Comparison of ENCODE assay signal across 8 cellular contexts in the genomic region with DNA sequence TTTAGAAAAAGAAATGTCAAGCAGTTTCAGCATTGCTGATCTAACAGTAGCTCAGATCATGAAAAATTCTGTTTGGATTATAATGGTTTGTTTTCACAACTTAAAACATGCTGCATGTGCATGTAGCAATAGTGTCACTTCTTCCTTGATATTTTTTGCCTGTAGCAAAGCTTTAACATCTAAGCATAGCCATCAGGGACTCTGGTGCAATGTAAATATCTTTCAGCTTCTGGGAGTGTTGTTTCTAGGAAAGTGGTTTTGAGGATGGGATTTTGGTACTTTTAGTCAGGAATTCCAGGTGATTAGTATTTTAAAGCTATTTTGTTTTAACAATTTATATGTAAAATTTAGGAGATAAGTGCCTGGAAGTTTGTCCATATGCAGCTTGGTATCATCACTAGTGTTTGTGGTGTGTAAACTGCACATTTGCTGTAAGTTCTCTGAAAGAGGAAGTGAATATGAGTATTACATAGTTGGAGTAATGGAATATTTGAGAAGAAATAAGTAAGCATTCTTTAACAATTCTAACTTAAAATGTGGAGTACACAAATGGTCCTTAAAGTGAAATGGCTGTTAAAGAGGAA. TPM values are rescaled to one million over a fixed set of nuclear protein-coding genes. Genes with fewer than 3 reads are reported as not detected.
DNase-seq lines count a peak whose midpoint lies in the region; ATAC-seq, FAIRE-seq and TF ChIP-seq lines count a peak whose summit lies in the region.

No MANE protein-coding gene starts in this region.

- peak overlapping the region; percentile 85 for H3K27ac ChIP-seq in OCI-LY7 (ENCODE audit: low read depth, low read length, poor library complexity, severe bottlenecking)
- H3K27ac ChIP-seq in H1 (ENCODE audit: low read depth, low read length): no peak overlapping the region
- no peak overlapping the region for H3K27ac ChIP-seq in trophoblast cell (ENCODE audit: low read depth, low read length)

- no peak overlapping the region for H4K5ac ChIP-seq in H1 (ENCODE audit: insufficient read length, low read depth, low read length)

- ATAC-seq in sciatic nerve: no peak

- BruUV-seq in OCI-LY7 (replicated peaks; lab: Mats Ljungman, UMichigan): no TSS peak

- no peak overlapping the region for H3K14ac ChIP-seq in H1 (ENCODE audit: insufficient read length)
- no peak overlapping the region for H3K14ac ChIP-seq in trophoblast cell (ENCODE audit: low read length)

- peaks cover 5% of the 10 kb centered on the region; the same call in 1 of the 2 replicates for H3K23me2 ChIP-seq in H1 (ENCODE audit: low read depth, low read length)

- H3K9me3 ChIP-seq in OCI-LY7 (ENCODE audit: low read length): no peaks in the 10 kb centered on the region
- no peaks in the 10 kb centered on the region for H3K9me3 ChIP-seq in H1 (ENCODE audit: insufficient read depth in 2 of 2, low read depth in 1 of 2, low read length in 1 of 2)
- no peaks in the 10 kb centered on the region for H3K9me3 ChIP-seq in trophoblast cell (ENCODE audit: insufficient read depth, low read depth, low read length)

- H3K23ac ChIP-seq in H1 (ENCODE audit: insufficient read length) (no peak overlapping the region), trophoblast cell (ENCODE audit: low read length) (no peak overlapping the region)

- no peak overlapping the region for H3K56ac ChIP-seq in H1 (replicated peaks; ENCODE audit: insufficient read length, low read depth, low read length)

- H3K79me1 ChIP-seq in H1 (ENCODE audit: low read depth, low read length): peaks cover 12% of the 10 kb centered on the region
- H3K79me1 ChIP-seq in trophoblast cell (ENCODE audit: low read length): peaks cover 8% of the 10 kb centered on the region

- H4K12ac ChIP-seq in trophoblast cell (ENCODE audit: low read depth, low read length): no peak overlapping the region

- peak overlapping the region; percentile 99 for H3K4me3 ChIP-seq in GM12875 (ENCODE audit: low read depth, low read length)
- H3K4me3 ChIP-seq in OCI-LY7 (ENCODE audit: low read depth, low read length, poor library complexity, severe bottlenecking): peak overlapping the region; percentile 99
- H3K4me3 ChIP-seq in H1 (ENCODE audit: extremely low read depth in 1 of 4, insufficient read depth in 2 of 4, low read depth in 3 of 4, low read length in 4 of 4): peak overlapping the region; percentile 1 to 96 (median 92); a peak in 6 of 8 replicates
- no peak overlapping the region for H3K4me3 ChIP-seq in trophoblast cell (ENCODE audit: low read depth, low read length)

- H3K4me2 ChIP-seq in OCI-LY7 (ENCODE audit: low read length) (peak overlapping the region; percentile 94), H1 (ENCODE audit: insufficient read depth in 1 of 2, low read depth in 2 of 2, low read length in 2 of 2) (peak overlapping the region; percentile 90 to 93), trophoblast cell (ENCODE audit: low read length) (peak overlapping the region; percentile 74)

- H2BK5ac ChIP-seq in H1 (ENCODE audit: low read depth, low read length) (no peak overlapping the region), trophoblast cell (ENCODE audit: low read depth, low read length, poor library complexity) (no peak overlapping the region)

- in situ Hi-C loops in GM13976 (cut with MboI; ENCODE audit: low sequenced_read_pairs, unreplicated experiment): no loop called here

- H3K9ac ChIP-seq in H1 (replicated peaks in 1 of 4; ENCODE audit: extremely low read depth in 1 of 4, low read depth in 3 of 4, low read length in 3 of 4) (no peak overlapping the region), trophoblast cell (ENCODE audit: low read length) (no peak overlapping the region)

- intact Hi-C loops in OCI-LY7 (cut with micrococcal nuclease; ENCODE audit: unreplicated experiment): loop anchor here (5.0 kb wide), 1 partner anchor 224 kb away; no protein-coding TSS in a partner anchor
- intact Hi-C loops in sciatic nerve (cut with DNase I): no loop called here

- no peaks in the 10 kb centered on the region for H3K27me3 ChIP-seq in H1 (replicated peaks in 1 of 4; ENCODE audit: control insufficient read depth in 3 of 4, extremely low read depth in 1 of 4, insufficient read depth in 3 of 4, low read length in 3 of 4)
- H3K27me3 ChIP-seq in trophoblast cell (ENCODE audit: insufficient read depth, low read length): no peaks in the 10 kb centered on the region

- POLR2A ChIA-PET in OCI-LY7 (lab: Charles Lee): interaction anchor here (0.7 to 1.9 kb wide), 12 partner anchors 9 to 234 kb away, joined by 3 to 6 read pairs (median 4); no protein-coding TSS in a partner anchor
- POLR2A ChIA-PET in H1 (lab: Charles Lee; ENCODE audit: partially characterized antibody): interaction anchor here (0.8 to 1.2 kb wide), 4 partner anchors 9 to 39 kb away, joined by 3 to 4 read pairs (median 4); no protein-coding TSS in a partner anchor

- H2BK120ac ChIP-seq in H1 (replicated peaks; ENCODE audit: low read depth, low read length): no peak overlapping the region
- H2BK120ac ChIP-seq in trophoblast cell (ENCODE audit: insufficient read depth, low read length, poor library complexity): no peak overlapping the region

- H4K91ac ChIP-seq in H1 (replicated peaks; ENCODE audit: insufficient read length, low read length) (no peak overlapping the region), trophoblast cell (ENCODE audit: low read depth, low read length) (no peak overlapping the region)

- H3K9me2 ChIP-seq in OCI-LY7 (ENCODE audit: insufficient read depth, low read length): no peaks in the 10 kb centered on the region

- TF ChIP-seq CTCF in GM12875 (IDR thresholded peaks at IDR 0.05; ENCODE audit: borderline replicate concordance, insufficient read depth, low read depth, low read length): no peak
- TF ChIP-seq CTCF in OCI-LY7 (conservative IDR thresholded peaks at IDR 0.05; ENCODE audit: low read length): no peak
- no peak for TF ChIP-seq CTCF in H1 (IDR thresholded peaks at IDR 0.05; ENCODE audit: control extremely low read depth in 1 of 3, insufficient read depth in 1 of 3, low read depth in 1 of 3, low read length in 3 of 3)
- no peak for TF ChIP-seq CTCF in GM13976 (IDR thresholded peaks at IDR 0.05; ENCODE audit: borderline replicate concordance, control extremely low read depth, extremely low read depth, insufficient read depth, missing control alignments)

- H2AFZ ChIP-seq in OCI-LY7 (ENCODE audit: low read length) (no peak overlapping the region), H1 (ENCODE audit: low read length) (no peak overlapping the region), trophoblast cell (ENCODE audit: insufficient read depth, low read length, poor library complexity) (no peak overlapping the region)

- H2AK5ac ChIP-seq in H1 (ENCODE audit: low read depth, low read length): no peak overlapping the region
- no peak overlapping the region for H2AK5ac ChIP-seq in trophoblast cell (ENCODE audit: low read length)

- no peak for TF ChIP-seq POLR2A in H1 (IDR thresholded peaks at IDR 0.05; ENCODE audit: control extremely low read depth in 1 of 2, low read depth in 2 of 2, low read length in 2 of 2)

- H3K36me3 ChIP-seq in OCI-LY7 (ENCODE audit: insufficient read depth, low read length): peaks cover 49% of the 10 kb centered on the region
- H3K36me3 ChIP-seq in H1 (ENCODE audit: control insufficient read depth in 2 of 4, insufficient read depth in 4 of 4, low read length in 3 of 4): peaks cover 0 to 2% (median 0%) of the 10 kb centered on the region in 4 experiments; a peak in 2 of 8 replicates
- H3K36me3 ChIP-seq in trophoblast cell (ENCODE audit: control insufficient read depth in 1 of 2, insufficient read depth in 2 of 2, low read length in 2 of 2): peaks cover 1 to 6% of the 10 kb centered on the region in 2 experiments

- TF ChIP-seq EP300 in H1 (IDR thresholded peaks at IDR 0.05; ENCODE audit: borderline replicate concordance in 1 of 2, low read depth in 2 of 2, low read length in 2 of 2): no peak

- H3K18ac ChIP-seq in H1 (ENCODE audit: extremely low read depth, low read length) (no peak overlapping the region), trophoblast cell (ENCODE audit: low read length) (no peak overlapping the region)

- CTCF ChIA-PET in OCI-LY7 (lab: Charles Lee; ENCODE audit: unreplicated experiment): no interaction called here
- CTCF ChIA-PET in H1 (lab: Charles Lee; ENCODE audit: partially characterized antibody): interaction anchor here (0.6 to 2.4 kb wide), 8 partner anchors 13 to 62 kb away, joined by 3 to 7 read pairs (median 6); no protein-coding TSS in a partner anchor

- FAIRE-seq in H1 (lab: Jason Lieb, UNC): no peak

- H2BK20ac ChIP-seq in H1 (ENCODE audit: low read length): no peak overlapping the region

- DNase-seq in OCI-LY7 (ENCODE audit: low spot score) (peak; percentile 32), H1 (ENCODE audit: low read depth in 1 of 2, low spot score in 2 of 2) (no peak), trophoblast cell (no peak), GM13976 (ENCODE audit: low spot score) (no peak), sciatic nerve (ENCODE audit: low spot score) (no peak), mesenteric fat pad (ENCODE audit: low spot score) (no peak)
- DNase-seq in effector CD8-positive, alpha-beta T cell (lab: John Stamatoyannopoulos, UW): no peak

- H4K8ac ChIP-seq in H1 (ENCODE audit: extremely low read depth, insufficient read depth, low read length) (no peak overlapping the region), trophoblast cell (ENCODE audit: low read depth, low read length) (no peak overlapping the region)

- H3K4me1 ChIP-seq in OCI-LY7 (ENCODE audit: insufficient read depth, low read length, poor library complexity, severe bottlenecking): peaks cover 37% of the 10 kb centered on the region
- H3K4me1 ChIP-seq in H1 (replicated peaks in 1 of 4; ENCODE audit: control insufficient read depth in 3 of 4, insufficient read depth in 4 of 4, low read length in 3 of 4): peaks cover 0 to 3% (median 1%) of the 10 kb centered on the region in 4 experiments; a peak in 1 of 7 replicates
- H3K4me1 ChIP-seq in trophoblast cell (ENCODE audit: control insufficient read depth in 1 of 2, insufficient read depth in 2 of 2, low read length in 2 of 2): no peaks in the 10 kb centered on the region

- H4K20me1 ChIP-seq in OCI-LY7 (ENCODE audit: insufficient read depth, low read length) (peaks cover 41% of the 10 kb centered on the region), H1 (replicated peaks in 1 of 2; ENCODE audit: control insufficient read depth in 1 of 2, insufficient read depth in 2 of 2, low read length in 2 of 2) (peaks cover 8 to 20% of the 10 kb centered on the region in 2 experiments)

- no peak overlapping the region for H2BK15ac ChIP-seq in H1 (ENCODE audit: low read length)

- H3K79me2 ChIP-seq in OCI-LY7 (ENCODE audit: insufficient read depth, low read depth, low read length) (peaks cover 92% of the 10 kb centered on the region), H1 (ENCODE audit: control insufficient read depth in 1 of 2, insufficient read depth in 2 of 2, low read length in 2 of 2) (peaks cover 0 to 89% of the 10 kb centered on the region in 2 experiments; a peak in 3 of 4 replicates), trophoblast cell (ENCODE audit: control insufficient read depth, insufficient read depth, low read length, poor library complexity) (peaks cover 14% of the 10 kb centered on the region)

- no peak for TF ChIP-seq RAD21 in H1 (IDR thresholded peaks at IDR 0.05 in 1 of 2, conservative IDR thresholded peaks at IDR 0.05 in 1 of 2; ENCODE audit: low read depth in 2 of 2, low read length in 2 of 2)

- H3K4ac ChIP-seq in H1 (replicated peaks; ENCODE audit: insufficient read length, low read depth, low read length) (no peak overlapping the region), trophoblast cell (ENCODE audit: low read depth, low read length) (no peak overlapping the region)

- no peak overlapping the region for H2BK12ac ChIP-seq in H1 (ENCODE audit: low read depth, low read length)
- H2BK12ac ChIP-seq in trophoblast cell (ENCODE audit: low read length): no peak overlapping the region

RNA-seq across cellular contexts. Expression of a gene that starts 1.9 kb away (rescaled TPM):
- total RNA-seq in OCI-LY7 (2014; rRNA removed; shearing (Covaris generic)): 23.3 and 27.4 TPM in 2 replicates
- total RNA-seq in OCI-LY7 (2022) (30.0 and 30.4 TPM in 2 replicates), sciatic nerve (23.7 TPM), mesenteric fat pad (8.9 TPM)
- 22.1 and 22.6 TPM in 2 replicates for total RNA-seq in H1 (2021; fragmentation: NEBNext Ultra II Directional; extraction: Animal tissue kit (Norgen Biotek cat#: 25700))
- polyA plus RNA-seq in H1 (2011; rRNA removed): 3.9 and 4.1 TPM in 2 replicates
- polyA plus RNA-seq in H1 (2011; cell fraction: cytosol; rRNA removed): 5.2 TPM
- 3.2 TPM for polyA plus RNA-seq in H1 (2011; cell fraction: nucleus; rRNA removed)
- 9.8 to 12.4 TPM (median 10.6 TPM) in 4 replicates for polyA plus RNA-seq in H1 (2012, experiment 1 of 2)
- 2.7 TPM for polyA plus RNA-seq in H1 (2012, experiment 2 of 2)
- polyA plus RNA-seq in H1 (2013, experiment 1 of 2): 11.6 TPM
- polyA plus RNA-seq in H1 (2013, experiment 2 of 2): 12.1 TPM
- 15.6 and 20.0 TPM in 2 replicates for polyA minus RNA-seq in H1 (2011; rRNA and poly(A)+ RNA removed)
- polyA minus RNA-seq in H1 (2011; cell fraction: cytosol; rRNA and poly(A)+ RNA removed): 11.2 TPM
- 21.1 TPM for polyA minus RNA-seq in H1 (2011; cell fraction: nucleus; rRNA and poly(A)+ RNA removed)
- 10.3 and 10.7 TPM in 2 replicates for polyA plus RNA-seq in trophoblast cell (2013)
